Comparison of ENCODE assay signal across 1 cellular context in the genomic region with DNA sequence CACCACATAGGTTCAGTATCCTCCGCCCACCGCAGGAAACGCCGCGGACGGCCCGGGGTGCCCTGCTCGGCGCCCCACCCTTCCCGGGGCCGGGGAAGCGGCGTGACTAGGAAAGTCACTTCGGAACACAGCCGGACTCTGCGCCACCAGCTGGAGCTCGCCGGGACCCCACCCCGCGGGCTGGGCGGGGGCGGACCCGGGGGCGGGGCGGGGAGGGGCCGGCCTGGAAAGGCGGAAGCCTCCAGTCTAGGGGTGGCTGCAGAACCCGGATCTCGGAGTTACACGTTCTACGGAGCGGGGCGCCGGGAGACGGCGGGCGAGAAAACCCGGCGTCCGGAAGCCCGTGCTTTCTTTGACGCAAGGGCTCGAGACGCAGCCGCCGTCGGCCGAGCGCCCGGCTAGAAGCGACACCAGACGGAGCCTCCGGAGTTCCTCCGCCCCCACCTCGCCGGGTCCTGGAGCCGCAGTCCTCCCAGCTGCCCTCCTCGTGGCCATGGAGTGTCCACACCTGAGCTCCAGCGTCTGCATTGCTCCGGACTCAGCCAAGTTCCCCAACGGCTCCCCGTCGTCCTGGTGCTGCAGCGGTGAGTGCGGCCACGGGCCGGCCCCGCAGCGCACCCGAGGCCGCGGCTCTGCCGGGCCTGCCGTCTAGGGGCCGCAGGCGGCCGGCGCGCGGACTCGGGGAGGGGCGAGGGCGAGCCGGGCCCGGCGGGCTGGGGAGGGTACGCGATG.
TF ChIP-seq lines count a peak whose summit lies in the region.

A gene with protein sequence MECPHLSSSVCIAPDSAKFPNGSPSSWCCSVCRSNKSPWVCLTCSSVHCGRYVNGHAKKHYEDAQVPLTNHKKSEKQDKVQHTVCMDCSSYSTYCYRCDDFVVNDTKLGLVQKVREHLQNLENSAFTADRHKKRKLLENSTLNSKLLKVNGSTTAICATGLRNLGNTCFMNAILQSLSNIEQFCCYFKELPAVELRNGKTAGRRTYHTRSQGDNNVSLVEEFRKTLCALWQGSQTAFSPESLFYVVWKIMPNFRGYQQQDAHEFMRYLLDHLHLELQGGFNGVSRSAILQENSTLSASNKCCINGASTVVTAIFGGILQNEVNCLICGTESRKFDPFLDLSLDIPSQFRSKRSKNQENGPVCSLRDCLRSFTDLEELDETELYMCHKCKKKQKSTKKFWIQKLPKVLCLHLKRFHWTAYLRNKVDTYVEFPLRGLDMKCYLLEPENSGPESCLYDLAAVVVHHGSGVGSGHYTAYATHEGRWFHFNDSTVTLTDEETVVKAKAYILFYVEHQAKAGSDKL (plus strand): TSS at position 347 of the 732 bp plus-strand sequence. CDS start 147 bp downstream, at position 494.

TF ChIP-seq in HCT116, 20 proteins besides CTCF, POLR2A, EP300 and RAD21 (continued from another document):
- TF ChIP-seq, protein P1, sequence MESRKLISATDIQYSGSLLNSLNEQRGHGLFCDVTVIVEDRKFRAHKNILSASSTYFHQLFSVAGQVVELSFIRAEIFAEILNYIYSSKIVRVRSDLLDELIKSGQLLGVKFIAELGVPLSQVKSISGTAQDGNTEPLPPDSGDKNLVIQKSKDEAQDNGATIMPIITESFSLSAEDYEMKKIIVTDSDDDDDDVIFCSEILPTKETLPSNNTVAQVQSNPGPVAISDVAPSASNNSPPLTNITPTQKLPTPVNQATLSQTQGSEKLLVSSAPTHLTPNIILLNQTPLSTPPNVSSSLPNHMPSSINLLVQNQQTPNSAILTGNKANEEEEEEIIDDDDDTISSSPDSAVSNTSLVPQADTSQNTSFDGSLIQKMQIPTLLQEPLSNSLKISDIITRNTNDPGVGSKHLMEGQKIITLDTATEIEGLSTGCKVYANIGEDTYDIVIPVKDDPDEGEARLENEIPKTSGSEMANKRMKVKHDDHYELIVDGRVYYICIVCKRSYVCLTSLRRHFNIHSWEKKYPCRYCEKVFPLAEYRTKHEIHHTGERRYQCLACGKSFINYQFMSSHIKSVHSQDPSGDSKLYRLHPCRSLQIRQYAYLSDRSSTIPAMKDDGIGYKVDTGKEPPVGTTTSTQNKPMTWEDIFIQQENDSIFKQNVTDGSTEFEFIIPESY (IDR thresholded peaks at IDR 0.05; ENCODE audit: extremely low read depth, insufficient replicate concordance, low read length) = peak; percentile 48
- TF ChIP-seq TCF7L2 (IDR thresholded peaks at IDR 0.05; ENCODE audit: borderline replicate concordance, extremely low read depth, insufficient read depth, insufficient read length) = peak; percentile 51
- peak; percentile 100 for TF ChIP-seq ZFX (IDR thresholded peaks at IDR 0.05)
- TF ChIP-seq YY1 (IDR thresholded peaks at IDR 0.05; ENCODE audit: extremely low read depth, insufficient replicate concordance, low read depth, low read length) = peak; percentile 83
- no peak for TF ChIP-seq FOSL1 (IDR thresholded peaks at IDR 0.05; ENCODE audit: low read depth)
- TF ChIP-seq POLR2AphosphoS5 (IDR thresholded peaks at IDR 0.05; ENCODE audit: low read depth, low read length) = peak; percentile 78
